ENCODE assay signal across 1 cellular context in genomic region chr6:139545474-139546116, GRCh38.
TF ChIP-seq lines count a peak whose summit lies in the region.

No MANE protein-coding gene starts in this region.

TF ChIP-seq in GM23338, 12 proteins besides CTCF, POLR2A, EP300 and RAD21 (continued from another document):
- TF ChIP-seq ZNF462 (CRISPR knock-in tag; IDR thresholded peaks at IDR 0.05) (no peak), STAT1 (IDR thresholded peaks at IDR 0.05; ENCODE audit: unreplicated experiment) (no peak), ZNF331 (CRISPR knock-in tag; IDR thresholded peaks at IDR 0.05; ENCODE audit: low read depth) (no peak), POLR2AphosphoS5 (IDR thresholded peaks at IDR 0.05; ENCODE audit: low read depth) (no peak), EZH2 (IDR thresholded peaks at IDR 0.05; ENCODE audit: low read depth, unreplicated experiment) (no peak)
